1 cellular context compared by ENCODE assay signal in genomic region chr16:19382887-19383816, GRCh38.
TF ChIP-seq lines count a peak whose summit lies in the region.

No MANE protein-coding gene starts in this region.

TF ChIP-seq in GM23338, 12 proteins besides CTCF, POLR2A, EP300 and RAD21 (continued from another document):
- TF ChIP-seq ZNF462 (CRISPR knock-in tag; IDR thresholded peaks at IDR 0.05) (no peak), NANOG (IDR thresholded peaks at IDR 0.05; ENCODE audit: borderline replicate concordance) (no peak), REST (IDR thresholded peaks at IDR 0.05; ENCODE audit: unreplicated experiment) (no peak), STAT1 (IDR thresholded peaks at IDR 0.05; ENCODE audit: unreplicated experiment) (no peak), CREB1 (CRISPR knock-in tag; IDR thresholded peaks at IDR 0.05; ENCODE audit: low read depth) (no peak), JUNB (IDR thresholded peaks at IDR 0.05; ENCODE audit: unreplicated experiment) (no peak)
TF ChIP-seq in GM23338: peak in this region for 0.
